In genomic region chr21:45769239-45769758, GRCh38 we compare ENCODE assay signal across 23 cellular contexts.
DNase-seq lines count a peak whose midpoint lies in the region; ATAC-seq and TF ChIP-seq lines count a peak whose summit lies in the region.
"Had no signal": no experiment of that assay in that cellular context is flagged by ENCODE, and none has a peak within 500 bp of the region (broad histone marks: within the 10 kb centered on the region; RNA-seq: fewer than 3 reads in every experiment).

No MANE protein-coding gene starts in this region.

- peak; percentile 43 for DNase-seq in activated T-cell treated with anti-CD3 and anti-CD28 coated beads, Interleukin-2, amount 50 U/mL, for 24 hours
- no peak for DNase-seq in activated T-cell treated with anti-CD3 and anti-CD28 coated beads for 4 hours
- DNase-seq in Jurkat, Clone E6-1 (ENCODE audit: low read depth, low spot score) = peak; percentile 23
- DNase-seq in activated T-helper 1 cell treated with anti-CD3 and anti-CD28 coated beads, Interleukin-12 subunit alpha, Interleukin-12 subunit beta, Interleukin-2, Interleukin-4 antibody, amounts not matched to agents 30 ng/mL and 10 ng/mL and 1 ng/mL, durations not matched to agents 14 hours and 24 hours and 36 hours (ENCODE audit: low spot score) = no peak
- peak; percentile 25 for DNase-seq in sciatic nerve (ENCODE audit: low spot score)
- DNase-seq in COR-L47 (lab: John Stamatoyannopoulos, UW) = no peak
- DNase-seq in transverse colon = no peak
- DNase-seq in DMS114 treated with DMSO at 0.1 percent for 48 hours (lab: John Stamatoyannopoulos, UW; ENCODE audit: unreplicated experiment) = no peak
- DNase-seq: activated B cell treated with CpG ODN at 0.5 μM for 24 hours, brain microvascular endothelial cell, DMS153, GF-D8, mammary epithelial cell, NCI-H1694, NCI-H226, pancreas, right cardiac atrium, SIG-M5, trophoblast cell had no signal

- TF ChIP-seq POLR2A in transverse colon (IDR thresholded peaks at IDR 0.05) = no peak

- H3K4me3 ChIP-seq in Jurkat, Clone E6-1 (ENCODE audit: low read length) = no peak overlapping the region
- no peak overlapping the region for H3K4me3 ChIP-seq in transverse colon
- H3K4me3 ChIP-seq: GM12878, pancreas had no signal

- in situ Hi-C loops in transverse colon (cut with MboI; ENCODE audit: low pct_ligation_motif_present in 1 of 4, low pct_unique_long_range_greater_than_20kb in 1 of 4, low sequenced_read_pairs in 3 of 4) = no loop called here

- H3K27ac ChIP-seq in transverse colon = no peak overlapping the region
- H3K27ac ChIP-seq: brain microvascular endothelial cell, C4-2B, pancreas had no signal

- no peak for TF ChIP-seq EP300 in transverse colon (IDR thresholded peaks at IDR 0.05; ENCODE audit: low read depth)

- H3K4me1 Mint-ChIP-seq in activated T-cell treated with anti-CD3 and anti-CD28 coated beads, Interleukin-2, amount 50 U/mL, for 24 hours (ENCODE audit: low read depth) = peaks cover 62% of the 10 kb centered on the region
- H3K4me1 Mint-ChIP-seq in activated T-helper 1 cell treated with anti-CD3 and anti-CD28 coated beads, Interleukin-12 subunit alpha, Interleukin-12 subunit beta, Interleukin-2, Interleukin-4 antibody, amounts not matched to agents 30 ng/mL and 10 ng/mL and 1 ng/mL, durations not matched to agents 14 hours and 24 hours and 36 hours (ENCODE audit: low read depth) = peaks cover 36% of the 10 kb centered on the region
- H3K4me1 Mint-ChIP-seq: activated B cell treated with CpG ODN at 0.5 μM for 24 hours; stimulated activated memory B cell treated with anti-CD40 and anti-IgM and Interleukin-4, amounts not matched to agents 10 μg/mL and 1 μg/mL and 100 μg/mL, for 72 hours had no signal

- no peaks in the 10 kb centered on the region for H3K27me3 Mint-ChIP-seq in activated T-cell treated with anti-CD3 and anti-CD28 coated beads, Interleukin-2, amount 50 U/mL, for 24 hours
- no peaks in the 10 kb centered on the region for H3K27me3 Mint-ChIP-seq in activated T-helper 1 cell treated with anti-CD3 and anti-CD28 coated beads, Interleukin-12 subunit alpha, Interleukin-12 subunit beta, Interleukin-2, Interleukin-4 antibody, amounts not matched to agents 30 ng/mL and 10 ng/mL and 1 ng/mL, durations not matched to agents 14 hours and 24 hours and 36 hours (ENCODE audit: insufficient read depth)
- H3K27me3 Mint-ChIP-seq: activated B cell treated with CpG ODN at 0.5 μM for 24 hours; IgD-negative memory B cell; stimulated activated memory B cell treated with anti-CD40 and anti-IgM and Interleukin-4, amounts not matched to agents 10 μg/mL and 1 μg/mL and 100 μg/mL, for 72 hours had no signal

- peaks cover 3% of the 10 kb centered on the region for H3K36me3 Mint-ChIP-seq in activated T-cell treated with anti-CD3 and anti-CD28 coated beads, Interleukin-2, amount 50 U/mL, for 24 hours (ENCODE audit: low read depth)
- no peaks in the 10 kb centered on the region for H3K36me3 Mint-ChIP-seq in activated T-helper 1 cell treated with anti-CD3 and anti-CD28 coated beads, Interleukin-12 subunit alpha, Interleukin-12 subunit beta, Interleukin-2, Interleukin-4 antibody, amounts not matched to agents 30 ng/mL and 10 ng/mL and 1 ng/mL, durations not matched to agents 14 hours and 24 hours and 36 hours (ENCODE audit: low read depth)
- H3K36me3 Mint-ChIP-seq: stimulated activated memory B cell treated with anti-CD40 and anti-IgM and Interleukin-4, amounts not matched to agents 10 μg/mL and 1 μg/mL and 100 μg/mL, for 72 hours had no signal

- no peak for TF ChIP-seq CTCF in transverse colon (IDR thresholded peaks at IDR 0.05)

- no peaks in the 10 kb centered on the region for H3K27me3 ChIP-seq in transverse colon
- H3K27me3 ChIP-seq: brain microvascular endothelial cell, pancreas had no signal

- ATAC-seq in sciatic nerve = no peak
- ATAC-seq: pancreas had no signal

- H3K9me3 ChIP-seq in transverse colon = no peaks in the 10 kb centered on the region
- H3K9me3 ChIP-seq: pancreas had no signal

- 92 to 100% methylated on average over 1 to 16 of the region's 16 CpGs for WGBS in transverse colon (ENCODE audit: low coverage in 1 of 2), 2 donors

- peak overlapping the region; percentile 65 for H3K4me3 Mint-ChIP-seq in activated T-cell treated with anti-CD3 and anti-CD28 coated beads, Interleukin-2, amount 50 U/mL, for 24 hours
- peak overlapping the region; percentile 25 for H3K4me3 Mint-ChIP-seq in activated T-helper 1 cell treated with anti-CD3 and anti-CD28 coated beads, Interleukin-12 subunit alpha, Interleukin-12 subunit beta, Interleukin-2, Interleukin-4 antibody, amounts not matched to agents 30 ng/mL and 10 ng/mL and 1 ng/mL, durations not matched to agents 14 hours and 24 hours and 36 hours
- H3K4me3 Mint-ChIP-seq: activated B cell treated with CpG ODN at 0.5 μM for 24 hours; IgD-negative memory B cell; stimulated activated memory B cell treated with anti-CD40 and anti-IgM and Interleukin-4, amounts not matched to agents 10 μg/mL and 1 μg/mL and 100 μg/mL, for 72 hours had no signal

- H3K36me3 ChIP-seq in transverse colon = no peaks in the 10 kb centered on the region
- H3K36me3 ChIP-seq: brain microvascular endothelial cell, pancreas had no signal

- peaks cover 2% of the 10 kb centered on the region for H3K9me3 Mint-ChIP-seq in activated T-cell treated with anti-CD3 and anti-CD28 coated beads, Interleukin-2, amount 50 U/mL, for 24 hours
- H3K9me3 Mint-ChIP-seq in activated T-helper 1 cell treated with anti-CD3 and anti-CD28 coated beads, Interleukin-12 subunit alpha, Interleukin-12 subunit beta, Interleukin-2, Interleukin-4 antibody, amounts not matched to agents 30 ng/mL and 10 ng/mL and 1 ng/mL, durations not matched to agents 14 hours and 24 hours and 36 hours = peaks cover 9% of the 10 kb centered on the region
- H3K9me3 Mint-ChIP-seq: stimulated activated memory B cell treated with anti-CD40 and anti-IgM and Interleukin-4, amounts not matched to agents 10 μg/mL and 1 μg/mL and 100 μg/mL, for 72 hours had no signal

- no peaks in the 10 kb centered on the region for H3K4me1 ChIP-seq in transverse colon
- H3K4me1 ChIP-seq: pancreas had no signal

- intact Hi-C loops in activated T-helper 1 cell treated with anti-CD3 and anti-CD28 coated beads, Interleukin-12 subunit alpha, Interleukin-12 subunit beta, Interleukin-2, Interleukin-4 antibody, amounts not matched to agents 30 ng/mL and 10 ng/mL and 1 ng/mL, durations not matched to agents 14 hours and 24 hours and 36 hours (cut with micrococcal nuclease) = loop anchor here (5.0 kb wide), 1 partner anchor 72 kb away; no protein-coding TSS in a partner anchor
- intact Hi-C loops in sciatic nerve (cut with DNase I) (no loop called here), transverse colon (cut with DNase I; ENCODE audit: low total_unique reads) (no loop called here)

- peak overlapping the region; percentile 97 for H3K27ac Mint-ChIP-seq in activated T-cell treated with anti-CD3 and anti-CD28 coated beads, Interleukin-2, amount 50 U/mL, for 24 hours
- peak overlapping the region; percentile 95 for H3K27ac Mint-ChIP-seq in activated T-helper 1 cell treated with anti-CD3 and anti-CD28 coated beads, Interleukin-12 subunit alpha, Interleukin-12 subunit beta, Interleukin-2, Interleukin-4 antibody, amounts not matched to agents 30 ng/mL and 10 ng/mL and 1 ng/mL, durations not matched to agents 14 hours and 24 hours and 36 hours
- H3K27ac Mint-ChIP-seq: activated B cell treated with CpG ODN at 0.5 μM for 24 hours; stimulated activated memory B cell treated with anti-CD40 and anti-IgM and Interleukin-4, amounts not matched to agents 10 μg/mL and 1 μg/mL and 100 μg/mL, for 72 hours had no signal

Comparison
In these comparisons a context has a peak if more than half of its experiments do, and no peak if none do; other contexts are left out.
1. DNase-seq: peak in activated T-cell treated with anti-CD3 and anti-CD28 coated beads, Interleukin-2, amount 50 U/mL, for 24 hours (single experiment), Jurkat, Clone E6-1 (single experiment) and sciatic nerve (single experiment); none in activated T-cell treated with anti-CD3 and anti-CD28 coated beads for 4 hours (single experiment), activated T-helper 1 cell treated with anti-CD3 and anti-CD28 coated beads, Interleukin-12 subunit alpha, Interleukin-12 subunit beta, Interleukin-2, Interleukin-4 antibody, amounts not matched to agents 30 ng/mL and 10 ng/mL and 1 ng/mL, durations not matched to agents 14 hours and 24 hours and 36 hours (single experiment), COR-L47 (single experiment), transverse colon (single experiment) and DMS114 treated with DMSO at 0.1 percent for 48 hours (single experiment).